ENCODE assay signal across 10 cellular contexts in the genomic region with DNA sequence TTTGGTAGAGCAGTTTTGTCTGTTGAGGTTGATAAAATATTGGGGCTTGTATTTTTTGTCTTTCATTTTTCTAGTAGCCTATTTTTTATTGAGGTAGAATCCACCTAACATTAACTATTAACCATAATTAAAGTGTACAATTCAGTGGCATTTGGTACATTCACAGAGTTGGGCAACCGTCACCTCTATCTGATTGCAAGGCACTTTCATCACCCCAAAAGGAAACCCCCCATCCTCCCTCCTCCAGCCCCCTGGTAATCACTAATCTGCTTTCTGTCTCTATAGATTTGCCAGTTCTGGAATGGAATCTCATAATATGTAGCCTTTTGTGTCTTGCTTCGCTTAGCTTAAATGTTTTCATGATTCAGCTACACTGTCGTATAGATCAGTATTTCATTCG. TPM values are rescaled to one million over a fixed set of nuclear protein-coding genes. Genes with fewer than 3 reads are reported as not detected.
"Had no signal": no experiment of that assay in that cellular context is flagged by ENCODE, and none has a peak within 500 bp of the region (broad histone marks: within the 10 kb centered on the region; RNA-seq: fewer than 3 reads in every experiment).

No MANE protein-coding gene starts in this region.

- H3K4me2 ChIP-seq: KMS-11 had no signal

- FAIRE-seq: HepG2, HTR-8/SVneo had no signal

- H3K9ac ChIP-seq: KMS-11 had no signal

- DNase-seq: IMR-90, KBM-7, KG1 had no signal

- ATAC-seq: HepG2 had no signal

- H3K27ac ChIP-seq: HL-60, KMS-11 had no signal

RNA-seq across cellular contexts. Expression of gene DMRT3, which starts 55.5 kb away (rescaled TPM):
- total RNA-seq: HepG2, HT-29, HT1080, IMR-90 had no signal
- polyA plus RNA-seq: HepG2, IgD-negative memory B cell, IMR-90 had no signal
